ENCODE assay signal across 8 cellular contexts in the genomic region with DNA sequence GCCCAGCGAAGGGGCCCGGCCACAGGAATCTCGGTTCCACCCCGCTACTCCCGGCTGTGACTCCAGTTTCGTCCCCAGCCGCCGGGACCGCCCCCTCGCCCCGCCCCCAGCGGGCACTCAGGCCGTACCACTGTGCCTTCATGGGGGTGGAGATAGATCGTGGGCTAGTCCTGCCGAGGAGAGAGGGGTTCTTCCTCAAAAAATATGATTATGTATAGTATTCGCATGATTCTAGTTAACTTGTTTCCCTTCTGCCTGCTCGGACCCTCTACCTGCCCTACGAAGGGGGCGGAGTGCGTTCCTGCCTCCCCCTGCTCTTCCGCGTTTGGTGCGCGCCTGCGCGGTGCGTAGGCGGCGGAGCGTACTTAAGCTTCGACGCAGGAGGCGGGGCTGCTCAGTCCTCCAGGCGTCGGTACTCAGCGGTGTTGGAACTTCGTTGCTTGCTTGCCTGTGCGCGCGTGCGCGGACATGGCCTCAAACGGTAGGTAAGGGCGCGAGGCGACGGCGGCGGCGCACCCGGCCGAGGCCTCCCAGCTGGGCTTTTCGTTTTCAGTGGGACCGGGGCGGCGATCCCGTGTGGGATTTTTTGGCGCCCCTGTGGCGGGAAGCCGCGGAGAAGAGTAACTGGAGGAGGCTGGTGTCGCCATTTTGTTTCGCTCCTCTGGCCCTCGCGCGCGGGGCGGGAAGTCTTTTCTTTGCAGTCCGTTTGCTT. TPM values are rescaled to one million over a fixed set of nuclear protein-coding genes. Genes with fewer than 3 reads are reported as not detected.
DNase-seq lines count a peak whose midpoint lies in the region; ATAC-seq and TF ChIP-seq lines count a peak whose summit lies in the region.

A gene (plus strand): TSS at position 393 of the 712 bp plus-strand sequence. CDS start 76 bp downstream, at position 469.

- peaks cover 4% of the 10 kb centered on the region for H3K36me3 Mint-ChIP-seq in IgD-negative memory B cell
- peaks cover 53% of the 10 kb centered on the region for H3K36me3 Mint-ChIP-seq in activated T-cell treated with anti-CD3 and anti-CD28 coated beads, Interleukin-2, amount 50 U/mL, for 24 hours (ENCODE audit: low read depth)

- H3K36me3 ChIP-seq in muscle layer of colon (ENCODE audit: insufficient read depth, low read length) = peaks cover 24% of the 10 kb centered on the region

- TF ChIP-seq POLR2A in erythroblast (IDR thresholded peaks at IDR 0.05; ENCODE audit: low read length) = peak; percentile 100

- ATAC-seq in GM21576 (IDR thresholded peaks at IDR 0.05; ENCODE audit: unreplicated experiment) = peak; percentile 49

- no peaks in the 10 kb centered on the region for H3K9me3 ChIP-seq in muscle layer of colon (ENCODE audit: low read length)

- peak within 1 kb of the TSS; percentile 99 for H3K9ac ChIP-seq in muscle layer of colon (ENCODE audit: low read length)

- DNase-seq in DMS153 treated with DMSO at 0.1 percent for 48 hours (lab: John Stamatoyannopoulos, UW; ENCODE audit: unreplicated experiment) = peak; percentile 84
- peak; percentile 95 for DNase-seq in activated T-cell treated with anti-CD3 and anti-CD28 coated beads, Interleukin-2, amount 50 U/mL, for 24 hours
- DNase-seq in erythroblast (lab: John Stamatoyannopoulos, UW) = peak; percentile 94 to 98
- DNase-seq in stimulated activated CD8-positive, alpha-beta memory T cell treated with anti-CD3 and anti-CD28 coated beads, Interleukin-7, amount 100 ng/mL, for 1 hour (ENCODE audit: low read depth in 2 of 2) = peak; percentile 84 to 86

- H3K27ac Mint-ChIP-seq in IgD-negative memory B cell = peak within 1 kb of the TSS; percentile 89 to 100 (median 98)
- H3K27ac Mint-ChIP-seq in activated T-cell treated with anti-CD3 and anti-CD28 coated beads, Interleukin-2, amount 50 U/mL, for 24 hours = peak within 1 kb of the TSS; percentile 100

- H3K4me3 ChIP-seq in muscle layer of colon (ENCODE audit: low read depth in 1 of 2, low read length in 2 of 2) = peak within 1 kb of the TSS; percentile 65 to 92

- no peaks in the 10 kb centered on the region for H3K27me3 ChIP-seq in muscle layer of colon (ENCODE audit: control insufficient read depth in 1 of 2, insufficient read depth in 2 of 2, low read length in 2 of 2)

- peaks cover 0 to 1% (median 0%) of the 10 kb centered on the region in 3 donors for H3K9me3 Mint-ChIP-seq in IgD-negative memory B cell
- H3K9me3 Mint-ChIP-seq in activated T-cell treated with anti-CD3 and anti-CD28 coated beads, Interleukin-2, amount 50 U/mL, for 24 hours = no peaks in the 10 kb centered on the region

- peaks cover 31 to 45% (median 35%) of the 10 kb centered on the region in 3 donors for H3K4me1 Mint-ChIP-seq in IgD-negative memory B cell
- H3K4me1 Mint-ChIP-seq in activated T-cell treated with anti-CD3 and anti-CD28 coated beads, Interleukin-2, amount 50 U/mL, for 24 hours (ENCODE audit: low read depth) = peaks cover 55% of the 10 kb centered on the region

- peak within 1 kb of the TSS; percentile 90 to 98 (median 96) for H3K4me3 Mint-ChIP-seq in IgD-negative memory B cell
- H3K4me3 Mint-ChIP-seq in activated T-cell treated with anti-CD3 and anti-CD28 coated beads, Interleukin-2, amount 50 U/mL, for 24 hours = peak within 1 kb of the TSS; percentile 96

- peaks cover 1% of the 10 kb centered on the region for H3K27me3 Mint-ChIP-seq in IgD-negative memory B cell
- no peaks in the 10 kb centered on the region for H3K27me3 Mint-ChIP-seq in activated T-cell treated with anti-CD3 and anti-CD28 coated beads, Interleukin-2, amount 50 U/mL, for 24 hours

- peak within 1 kb of the TSS; percentile 88 for H3K27ac ChIP-seq in muscle layer of colon (ENCODE audit: low read depth, low read length)

- H3K4me1 ChIP-seq in muscle layer of colon (ENCODE audit: insufficient read depth, low read length) = peaks cover 35% of the 10 kb centered on the region

TF ChIP-seq in PFSK-1, 5 proteins besides CTCF, POLR2A, EP300 and RAD21:
- TF ChIP-seq FOXP2 (optimal IDR thresholded peaks at IDR 0.05; ENCODE audit: borderline replicate concordance, extremely low read depth, extremely low read length, insufficient read depth) (peak; percentile 41), SIN3A (IDR thresholded peaks at IDR 0.05; ENCODE audit: borderline replicate concordance, insufficient read depth, low read length) (no peak; the same call in 1 of the 2 replicates), TAF1 (IDR thresholded peaks at IDR 0.05; ENCODE audit: borderline replicate concordance, insufficient read depth, low read length) (peak; percentile 99), POLR2AphosphoS5 (IDR thresholded peaks at IDR 0.05; ENCODE audit: low read depth, low read length) (peak; percentile 100)
- TF ChIP-seq, protein P1, sequence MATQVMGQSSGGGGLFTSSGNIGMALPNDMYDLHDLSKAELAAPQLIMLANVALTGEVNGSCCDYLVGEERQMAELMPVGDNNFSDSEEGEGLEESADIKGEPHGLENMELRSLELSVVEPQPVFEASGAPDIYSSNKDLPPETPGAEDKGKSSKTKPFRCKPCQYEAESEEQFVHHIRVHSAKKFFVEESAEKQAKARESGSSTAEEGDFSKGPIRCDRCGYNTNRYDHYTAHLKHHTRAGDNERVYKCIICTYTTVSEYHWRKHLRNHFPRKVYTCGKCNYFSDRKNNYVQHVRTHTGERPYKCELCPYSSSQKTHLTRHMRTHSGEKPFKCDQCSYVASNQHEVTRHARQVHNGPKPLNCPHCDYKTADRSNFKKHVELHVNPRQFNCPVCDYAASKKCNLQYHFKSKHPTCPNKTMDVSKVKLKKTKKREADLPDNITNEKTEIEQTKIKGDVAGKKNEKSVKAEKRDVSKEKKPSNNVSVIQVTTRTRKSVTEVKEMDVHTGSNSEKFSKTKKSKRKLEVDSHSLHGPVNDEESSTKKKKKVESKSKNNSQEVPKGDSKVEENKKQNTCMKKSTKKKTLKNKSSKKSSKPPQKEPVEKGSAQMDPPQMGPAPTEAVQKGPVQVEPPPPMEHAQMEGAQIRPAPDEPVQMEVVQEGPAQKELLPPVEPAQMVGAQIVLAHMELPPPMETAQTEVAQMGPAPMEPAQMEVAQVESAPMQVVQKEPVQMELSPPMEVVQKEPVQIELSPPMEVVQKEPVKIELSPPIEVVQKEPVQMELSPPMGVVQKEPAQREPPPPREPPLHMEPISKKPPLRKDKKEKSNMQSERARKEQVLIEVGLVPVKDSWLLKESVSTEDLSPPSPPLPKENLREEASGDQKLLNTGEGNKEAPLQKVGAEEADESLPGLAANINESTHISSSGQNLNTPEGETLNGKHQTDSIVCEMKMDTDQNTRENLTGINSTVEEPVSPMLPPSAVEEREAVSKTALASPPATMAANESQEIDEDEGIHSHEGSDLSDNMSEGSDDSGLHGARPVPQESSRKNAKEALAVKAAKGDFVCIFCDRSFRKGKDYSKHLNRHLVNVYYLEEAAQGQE (IDR thresholded peaks at IDR 0.05; ENCODE audit: insufficient read depth in 1 of 2, low read depth in 2 of 2, low read length in 2 of 2) = peak; percentile 68 to 72; a peak in 3 of 4 replicates

RNA-seq across cellular contexts. Expression of the gene that starts here (rescaled TPM):
- polyA plus RNA-seq in IgD-negative memory B cell = 167 TPM
- 204 TPM for polyA plus RNA-seq in PFSK-1 (2012; ENCODE audit: insufficient read length, low read depth)

Comparison
In these comparisons a context has a peak if more than half of its experiments do, and no peak if none do; other contexts are left out.
1. Peak in every context shown above with its lines: DNase-seq, ATAC-seq, H3K4me3 ChIP-seq and H3K27ac ChIP-seq.